8 cellular contexts compared by ENCODE assay signal in the genomic region with DNA sequence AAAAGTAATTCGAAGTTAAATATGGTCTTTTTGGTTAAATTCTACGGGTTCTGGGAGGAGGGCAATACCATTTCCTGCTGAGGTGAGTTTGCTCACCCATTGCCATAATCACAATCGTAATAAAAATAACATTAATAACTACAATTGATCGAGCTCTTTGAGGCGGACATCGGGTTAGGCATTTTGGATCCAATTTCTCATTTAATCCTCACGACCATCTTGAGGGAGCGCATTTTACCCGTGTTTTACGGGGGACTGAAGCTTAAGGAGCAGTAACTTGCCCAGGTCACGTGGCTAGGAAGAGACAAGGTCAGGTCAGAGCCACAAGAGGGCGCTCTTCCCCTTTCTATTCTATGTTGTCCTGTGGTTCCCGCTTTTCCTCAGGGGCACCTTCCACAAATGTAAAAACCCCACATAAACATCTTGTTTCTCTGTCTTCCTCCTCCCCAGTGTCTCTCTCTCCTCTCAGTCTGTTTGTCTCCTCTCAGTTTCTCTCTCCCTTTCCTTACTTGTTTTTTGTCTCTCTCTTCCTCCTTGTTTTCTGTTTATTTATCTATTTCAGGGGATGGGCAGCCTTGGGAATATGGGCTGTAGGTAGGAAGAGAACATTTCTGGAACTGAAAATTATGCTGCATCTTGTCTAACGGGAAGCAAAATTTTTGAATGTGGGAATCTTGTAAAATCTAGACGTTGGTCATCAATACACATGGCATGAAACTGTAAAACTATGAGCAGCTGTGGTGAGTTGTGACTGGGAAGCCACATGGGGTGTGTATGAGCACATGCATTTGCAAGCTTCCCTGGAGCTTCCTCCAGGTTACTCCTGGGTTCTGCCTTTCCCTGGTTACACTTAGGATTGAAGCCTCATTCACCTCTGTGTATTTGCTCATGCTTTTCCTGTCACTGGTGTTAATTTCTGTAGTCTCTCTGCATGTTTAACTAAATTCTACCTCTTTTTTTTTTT.
DNase-seq lines count a peak whose midpoint lies in the region; ATAC-seq, FAIRE-seq and TF ChIP-seq lines count a peak whose summit lies in the region.

No MANE protein-coding gene starts in this region.

- peak; percentile 69 for TF ChIP-seq CTCF in GM13976 (IDR thresholded peaks at IDR 0.05; ENCODE audit: borderline replicate concordance, control extremely low read depth, extremely low read depth, insufficient read depth, missing control alignments)
- TF ChIP-seq CTCF in astrocyte (IDR thresholded peaks at IDR 0.05; ENCODE audit: insufficient read depth, low read depth, low read length): peak; percentile 89
- TF ChIP-seq CTCF in hepatocyte (IDR thresholded peaks at IDR 0.05; ENCODE audit: poor library complexity): peak; percentile 89

- no peaks in the 10 kb centered on the region for H3K9me3 ChIP-seq in astrocyte (ENCODE audit: insufficient read depth, low read depth, low read length)
- H3K9me3 ChIP-seq in hepatocyte (ENCODE audit: low read depth): no peaks in the 10 kb centered on the region

- 3% methylated on average over 15 of the region's 15 CpGs for WGBS in hepatocyte (ENCODE audit: low lambda C conversion rate, missing lambda C conversion rate)

- H2AFZ ChIP-seq in astrocyte (ENCODE audit: low read depth, low read length) (peak overlapping the region; percentile 82), hepatocyte (peak overlapping the region; percentile 93)

- H3K4me1 Mint-ChIP-seq in astrocyte (ENCODE audit: low read depth, unreplicated experiment): no peaks in the 10 kb centered on the region

- peak; percentile 45 for FAIRE-seq in astrocyte (lab: Jason Lieb, UNC)

- in situ Hi-C loops in GM13976 (cut with MboI; ENCODE audit: low sequenced_read_pairs, unreplicated experiment): no loop called here

- peak; percentile 87 for ATAC-seq in HG02884 (IDR thresholded peaks at IDR 0.05; ENCODE audit: unreplicated experiment)

- peak overlapping the region; percentile 60 for H3K9ac ChIP-seq in astrocyte (ENCODE audit: low read length)

- H3K27ac Mint-ChIP-seq in astrocyte (ENCODE audit: unreplicated experiment): peak overlapping the region; percentile 36

- H3K9me2 ChIP-seq in hepatocyte (replicated peaks; ENCODE audit: insufficient read depth): no peaks in the 10 kb centered on the region

- H3K4me2 ChIP-seq in astrocyte (ENCODE audit: low read length) (peak overlapping the region; percentile 92), hepatocyte (peak overlapping the region; percentile 95)

- DNase-seq in GM13976 (ENCODE audit: low spot score): peak; percentile 77
- peak; percentile 72 for DNase-seq in NCI-H1436 treated with DMSO at 0.1 percent for 48 hours (lab: John Stamatoyannopoulos, UW)
- DNase-seq in T-helper 2 cell: peak in 4 of 5 experiments; percentile 40 to 74 (median 50)
- DNase-seq in astrocyte (ENCODE audit: low read depth): peak; percentile 46
- DNase-seq in hepatocyte (ENCODE audit: low spot score): peak; percentile 93
- DNase-seq in retina: peak; percentile 93
- no peak for DNase-seq in 8988T

- H3K79me2 ChIP-seq in astrocyte (ENCODE audit: insufficient read depth, low read length): no peaks in the 10 kb centered on the region
- no peaks in the 10 kb centered on the region for H3K79me2 ChIP-seq in hepatocyte

- peaks cover 3% of the 10 kb centered on the region for H3K27me3 Mint-ChIP-seq in astrocyte (ENCODE audit: low read depth, unreplicated experiment)

- H3K4me3 ChIP-seq in astrocyte (ENCODE audit: insufficient read depth, low read depth, low read length) (peak overlapping the region; percentile 70), hepatocyte (peak overlapping the region; percentile 61)

- H3K27me3 ChIP-seq in astrocyte (ENCODE audit: insufficient read depth, low read length) (peaks cover 5% of the 10 kb centered on the region), hepatocyte (no peaks in the 10 kb centered on the region)

- H3K9me3 Mint-ChIP-seq in astrocyte (ENCODE audit: unreplicated experiment): peaks cover 6% of the 10 kb centered on the region

- peak overlapping the region; percentile 90 for H3K4me3 Mint-ChIP-seq in astrocyte (ENCODE audit: unreplicated experiment)

- no peaks in the 10 kb centered on the region for H3K36me3 Mint-ChIP-seq in astrocyte (ENCODE audit: low read depth, unreplicated experiment)

- H3K4me1 ChIP-seq in astrocyte (ENCODE audit: insufficient read depth, low read length): peaks cover 3% of the 10 kb centered on the region
- H3K4me1 ChIP-seq in hepatocyte (ENCODE audit: insufficient read depth): no peaks in the 10 kb centered on the region

- H3K36me3 ChIP-seq in astrocyte (ENCODE audit: insufficient read depth, low read length) (no peaks in the 10 kb centered on the region), hepatocyte (replicated peaks; ENCODE audit: insufficient read depth, low read depth) (no peaks in the 10 kb centered on the region)

- H3K27ac ChIP-seq in astrocyte (ENCODE audit: low read depth, low read length) (no peak overlapping the region), hepatocyte (peak overlapping the region; percentile 74)

- H4K20me1 ChIP-seq in astrocyte (ENCODE audit: insufficient read depth, low read length) (no peaks in the 10 kb centered on the region), hepatocyte (ENCODE audit: insufficient read depth, poor library complexity, severe bottlenecking) (no peaks in the 10 kb centered on the region)
